15 cellular contexts compared by ENCODE assay signal in the genomic region with DNA sequence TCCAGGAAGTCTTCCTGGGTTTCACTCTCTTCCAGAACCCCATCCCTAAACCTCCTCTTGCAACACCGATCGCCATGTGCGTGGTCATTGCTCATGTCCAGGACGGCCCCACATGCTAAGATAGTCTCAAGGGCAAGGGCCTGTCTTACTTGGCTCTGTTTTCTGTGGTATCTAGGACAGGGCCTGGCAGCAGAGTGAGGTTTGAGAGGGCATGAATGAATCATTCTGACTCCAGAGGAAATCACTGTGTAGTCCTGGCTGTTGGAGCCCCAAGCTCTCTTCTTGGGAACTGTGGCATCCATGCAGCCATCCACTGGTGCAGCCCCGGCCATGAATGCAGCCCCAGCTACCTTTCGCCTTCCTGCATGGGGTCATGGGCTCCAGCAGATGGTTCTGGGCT. TPM values are rescaled to one million over a fixed set of nuclear protein-coding genes. Genes with fewer than 3 reads are reported as not detected.
DNase-seq lines count a peak whose midpoint lies in the region; ATAC-seq, FAIRE-seq and TF ChIP-seq lines count a peak whose summit lies in the region.
"Had no signal": no experiment of that assay in that cellular context is flagged by ENCODE, and none has a peak within 500 bp of the region (broad histone marks: within the 10 kb centered on the region; RNA-seq: fewer than 3 reads in every experiment).

No MANE protein-coding gene starts in this region.

- H3K27ac ChIP-seq in RWPE2 (ENCODE audit: poor library complexity, severe bottlenecking): no peak overlapping the region
- H3K27ac ChIP-seq in neutrophil: peak overlapping the region; percentile 47
- H3K27ac ChIP-seq: upper lobe of left lung had no signal

- ATAC-seq in RWPE2 (ENCODE audit: low read depth) (peak; percentile 52; the same call in 2 of the 3 replicates), HG03097 (IDR thresholded peaks at IDR 0.05; ENCODE audit: low FRiP score, unreplicated experiment) (no peak)
- ATAC-seq: activated naive CD4-positive, alpha-beta T cell treated with anti-CD3 and anti-CD28 coated beads, Interleukin-2, amount 50 U/mL, for 72 hours had no signal

- H3K27me3 ChIP-seq in RWPE2 (ENCODE audit: insufficient read depth, poor library complexity, severe bottlenecking) (no peaks in the 10 kb centered on the region), neutrophil (no peaks in the 10 kb centered on the region)
- H3K27me3 ChIP-seq: upper lobe of left lung had no signal

- H3K4me3 ChIP-seq in RWPE2 (ENCODE audit: severe bottlenecking) (no peak overlapping the region), fibroblast of mammary gland (ENCODE audit: control insufficient read depth, low read depth, low read length) (no peak overlapping the region), neutrophil (ENCODE audit: low read depth in 1 of 2, low read length in 1 of 2) (no peak overlapping the region)
- H3K4me3 ChIP-seq: upper lobe of left lung had no signal

- DNase-seq in Daoy (ENCODE audit: low read depth) (peak; percentile 19), RWPE2 (ENCODE audit: low spot score) (no peak), fibroblast of mammary gland (ENCODE audit: low read depth) (peak; percentile 66), GM19239 (ENCODE audit: insufficient read length, low spot score) (no peak), NCI-H510A treated with DMSO at 0.1 percent for 48 hours (lab: John Stamatoyannopoulos, UW) (no peak), GM19240 (ENCODE audit: insufficient read length, low spot score) (no peak)
- DNase-seq: activated B cell treated with CpG ODN at 0.5 μM for 24 hours, cortex of kidney, DMS 273 treated with DMSO at 0.1 percent for 48 hours, NCI-H1092 treated with DMSO at 0.1 percent for 48 hours, NCI-H2171 treated with DMSO at 0.1 percent for 48 hours, upper lobe of left lung had no signal

- H3K36me3 ChIP-seq in RWPE2 (ENCODE audit: low read depth) (no peaks in the 10 kb centered on the region), neutrophil (peaks cover 92% of the 10 kb centered on the region)

- H3K4me1 ChIP-seq in RWPE2 (ENCODE audit: insufficient read depth, poor library complexity, severe bottlenecking): no peaks in the 10 kb centered on the region
- H3K4me1 ChIP-seq in neutrophil (ENCODE audit: control insufficient read depth in 1 of 2, insufficient read depth in 1 of 2, low read depth in 1 of 2, low read length in 1 of 2): peaks cover 40 to 42% of the 10 kb centered on the region in 2 experiments

- no peak for TF ChIP-seq CTCF in RWPE2 (IDR thresholded peaks at IDR 0.05; ENCODE audit: poor library complexity, severe bottlenecking)
- no peak for TF ChIP-seq CTCF in fibroblast of mammary gland (conservative IDR thresholded peaks at IDR 0.05; ENCODE audit: control insufficient read depth, insufficient read depth, low read depth, low read length)
- TF ChIP-seq CTCF in neutrophil (IDR thresholded peaks at IDR 0.05): no peak

- H3K9me3 ChIP-seq in RWPE2 (ENCODE audit: severe bottlenecking) (no peaks in the 10 kb centered on the region), neutrophil (no peaks in the 10 kb centered on the region)
- H3K9me3 ChIP-seq: upper lobe of left lung had no signal

- no peak for FAIRE-seq in GM19239 (lab: Jason Lieb, UNC)

RNA-seq across cellular contexts. Expression of gene SIRPA, which starts 12.4 kb away (rescaled TPM):
- 7.2 and 11.5 TPM in 2 replicates for total RNA-seq in Daoy (2014; rRNA removed; shearing (Covaris generic))

Comparison
In these comparisons a context has a peak if more than half of its experiments do, and no peak if none do; other contexts are left out.
1. DNase-seq: peak in Daoy (single experiment) and fibroblast of mammary gland (single experiment); none in RWPE2 (single experiment), GM19239 (single experiment), NCI-H510A treated with DMSO at 0.1 percent for 48 hours (single experiment) and GM19240 (single experiment).